ENCODE assay signal across 9 cellular contexts in genomic region chr15:80418892-80419537, GRCh38. TPM values are rescaled to one million over a fixed set of nuclear protein-coding genes. Genes with fewer than 3 reads are reported as not detected.
DNase-seq lines count a peak whose midpoint lies in the region; ATAC-seq, FAIRE-seq and TF ChIP-seq lines count a peak whose summit lies in the region.
"Had no signal": no experiment of that assay in that cellular context is flagged by ENCODE, and none has a peak within 500 bp of the region (broad histone marks: within the 10 kb centered on the region; RNA-seq: fewer than 3 reads in every experiment).

No MANE protein-coding gene starts in this region.

- DNase-seq in D721Med (ENCODE audit: insufficient read length, low spot score) (no peak), HPDE6-E6E7 (ENCODE audit: extremely low spot score) (peak; percentile 34), foreskin fibroblast (peak; percentile 23 to 70), stromal cell of bone marrow (ENCODE audit: low read depth) (peak; percentile 19), posterior vena cava (ENCODE audit: low spot score) (no peak)

- ATAC-seq in SK-N-SH treated with all-trans-retinoic acid at 6 μM for 48 hours (peak; percentile 86), HG03135 (IDR thresholded peaks at IDR 0.05; ENCODE audit: unreplicated experiment) (no peak), HG03520 (IDR thresholded peaks at IDR 0.05; ENCODE audit: unreplicated experiment) (no peak)

- intact Hi-C loops in posterior vena cava (cut with DNase I), result no loop called here

- FAIRE-seq in D721Med (lab: Jason Lieb, UNC), result no peak

- peak; percentile 64 for TF ChIP-seq CTCF in D721Med (IDR thresholded peaks at IDR 0.05; ENCODE audit: insufficient read depth, missing control alignments)
- peak; percentile 82 for TF ChIP-seq CTCF in foreskin fibroblast (IDR thresholded peaks at IDR 0.05; ENCODE audit: low read depth, low read length)

- H3K4me3 ChIP-seq in foreskin fibroblast (ENCODE audit: low read depth in 1 of 2, low read length in 2 of 2), result no peak overlapping the region

TF ChIP-seq in SK-N-SH treated with all-trans-retinoic acid at 6 μM for 48 hours, 23 proteins besides CTCF, POLR2A, EP300 and RAD21:
- no peak for TF ChIP-seq SNAI2 (CRISPR knock-in tag; IDR thresholded peaks at IDR 0.05)
- no peak for TF ChIP-seq GLIS3 (CRISPR knock-in tag; IDR thresholded peaks at IDR 0.05)
- TF ChIP-seq BACH2 (CRISPR knock-in tag; IDR thresholded peaks at IDR 0.05; ENCODE audit: borderline replicate concordance), result no peak
- no peak for TF ChIP-seq OSR1 (CRISPR knock-in tag; IDR thresholded peaks at IDR 0.05)
- no peak for TF ChIP-seq CSDC2 (CRISPR knock-in tag; IDR thresholded peaks at IDR 0.05)
- no peak for TF ChIP-seq ZNF8 (CRISPR knock-in tag; IDR thresholded peaks at IDR 0.05)
- TF ChIP-seq POU6F1 (CRISPR knock-in tag; IDR thresholded peaks at IDR 0.05; ENCODE audit: borderline replicate concordance, low read depth), result no peak
- no peak for TF ChIP-seq ZFP3 (CRISPR knock-in tag; IDR thresholded peaks at IDR 0.05)
- no peak for TF ChIP-seq RARB (CRISPR knock-in tag; IDR thresholded peaks at IDR 0.05)
- TF ChIP-seq CSRNP3 (CRISPR knock-in tag; IDR thresholded peaks at IDR 0.05), result no peak
- no peak for TF ChIP-seq TOX (CRISPR knock-in tag; IDR thresholded peaks at IDR 0.05; ENCODE audit: borderline replicate concordance)
- TF ChIP-seq PPARA (CRISPR knock-in tag; IDR thresholded peaks at IDR 0.05; ENCODE audit: borderline replicate concordance), result no peak
- no peak for TF ChIP-seq ZNF565 (CRISPR knock-in tag; conservative IDR thresholded peaks at IDR 0.05; ENCODE audit: low read depth)
- no peak for TF ChIP-seq ARNTL (CRISPR knock-in tag; IDR thresholded peaks at IDR 0.05; ENCODE audit: borderline replicate concordance, low read depth)
TF ChIP-seq in SK-N-SH treated with all-trans-retinoic acid at 6 μM for 48 hours: peak in this region for 0.

RNA-seq across cellular contexts. Expression of gene ARNT2, which starts 14.8 kb away (rescaled TPM):
- 10 to 100 TPM in 1 of 2 donors, 1 to 10 TPM in 1; 3.7 to 10.1 TPM for total RNA-seq in posterior vena cava
- total RNA-seq: T-helper 1 cell treated with Interleukin-12 subunit alpha and Interleukin-12 subunit beta and Interleukin-4 antibody, amounts not matched to agents 30 ng/mL and 1 ng/mL, for 36 hours had no signal

Comparison
In these comparisons a context has a peak if more than half of its experiments do, and no peak if none do; other contexts are left out.
1. DNase-seq: peak in HPDE6-E6E7 (single experiment), foreskin fibroblast (2 of 2) and stromal cell of bone marrow (single experiment); none in D721Med (single experiment) and posterior vena cava (single experiment).